In genomic region chr13:77374786-77375185, GRCh38 we compare ENCODE assay signal across 14 cellular contexts. TPM values are rescaled to one million over a fixed set of nuclear protein-coding genes. Genes with fewer than 3 reads are reported as not detected.
DNase-seq lines count a peak whose midpoint lies in the region; ATAC-seq and TF ChIP-seq lines count a peak whose summit lies in the region.
"Had no signal": no experiment of that assay in that cellular context is flagged by ENCODE, and none has a peak within 500 bp of the region (broad histone marks: within the 10 kb centered on the region; RNA-seq: fewer than 3 reads in every experiment).

No MANE protein-coding gene starts in this region.

- H3K27ac ChIP-seq in temporal lobe (ENCODE audit: low read depth, low read length) (peak overlapping the region; percentile 17), right cardiac atrium (ENCODE audit: low read length) (no peak overlapping the region)
- H3K27ac ChIP-seq: heart right ventricle, skin epidermis, WERI-Rb-1 had no signal

- no peaks in the 10 kb centered on the region for H3K4me1 ChIP-seq in right cardiac atrium (ENCODE audit: control insufficient read depth, insufficient read depth, low read length)

- H3K27me3 ChIP-seq in right cardiac atrium (ENCODE audit: control insufficient read depth, insufficient read depth), result no peaks in the 10 kb centered on the region
- H3K27me3 ChIP-seq: heart right ventricle had no signal

- DNase-seq in activated CD8-positive, alpha-beta T cell treated with anti-CD3 and anti-CD28 coated beads for 36 hours, result peak; percentile 24
- DNase-seq in activated CD8-positive, alpha-beta T cell treated with anti-CD3 and anti-CD28 coated beads, Interleukin-2, amount 10 ng/mL, durations not matched to agents 7 days and 5 days, result no peak
- DNase-seq in OCI-M1 (lab: John Stamatoyannopoulos, UW), result peak; percentile 14
- no peak for DNase-seq in NCI-H446 treated with DMSO at 0.1 percent for 48 hours (lab: John Stamatoyannopoulos, UW)
- DNase-seq in NOMO-1 treated with DMSO at 0.1 percent for 48 hours (lab: John Stamatoyannopoulos, UW; ENCODE audit: unreplicated experiment), result no peak
- no peak for DNase-seq in right cardiac atrium
- DNase-seq: activated T-cell treated with anti-CD3 and anti-CD28 coated beads, Interleukin-2, amount 50 U/mL, for 24 hours; heart right ventricle; NCI-H1436 treated with DMSO at 0.1 percent for 48 hours; WERI-Rb-1 had no signal

- H3K4me1 Mint-ChIP-seq in activated CD8-positive, alpha-beta T cell treated with anti-CD3 and anti-CD28 coated beads for 36 hours (ENCODE audit: low read depth), result peaks cover 8% of the 10 kb centered on the region
- no peaks in the 10 kb centered on the region for H3K4me1 Mint-ChIP-seq in activated CD8-positive, alpha-beta T cell treated with anti-CD3 and anti-CD28 coated beads, Interleukin-2, amount 10 ng/mL, durations not matched to agents 7 days and 5 days (ENCODE audit: low read depth)

- POLR2A ChIA-PET in activated CD8-positive, alpha-beta T cell treated with anti-CD3 and anti-CD28 coated beads for 36 hours (lab: Charles Lee), result no interaction called here
- POLR2A ChIA-PET in activated CD8-positive, alpha-beta T cell treated with anti-CD3 and anti-CD28 coated beads, Interleukin-2, amount 10 ng/mL, durations not matched to agents 7 days and 5 days (lab: Charles Lee), result no interaction called here

- H3K9me3 Mint-ChIP-seq in activated CD8-positive, alpha-beta T cell treated with anti-CD3 and anti-CD28 coated beads for 36 hours, result no peaks in the 10 kb centered on the region
- H3K9me3 Mint-ChIP-seq in activated CD8-positive, alpha-beta T cell treated with anti-CD3 and anti-CD28 coated beads, Interleukin-2, amount 10 ng/mL, durations not matched to agents 7 days and 5 days (ENCODE audit: insufficient read depth), result no peaks in the 10 kb centered on the region
- H3K9me3 Mint-ChIP-seq: activated T-cell treated with anti-CD3 and anti-CD28 coated beads, Interleukin-2, amount 50 U/mL, for 24 hours had no signal

- ATAC-seq in activated CD8-positive, alpha-beta T cell treated with anti-CD3 and anti-CD28 coated beads for 36 hours, result peak; percentile 55
- no peak for ATAC-seq in activated CD8-positive, alpha-beta T cell treated with anti-CD3 and anti-CD28 coated beads, Interleukin-2, amount 10 ng/mL, durations not matched to agents 7 days and 5 days
- ATAC-seq in HG02759 (IDR thresholded peaks at IDR 0.05; ENCODE audit: unreplicated experiment), result peak; percentile 86
- ATAC-seq in right cardiac atrium, result no peak
- ATAC-seq: heart right ventricle, HepG2 had no signal

- H3K27ac Mint-ChIP-seq in activated CD8-positive, alpha-beta T cell treated with anti-CD3 and anti-CD28 coated beads for 36 hours, result no peak overlapping the region
- H3K27ac Mint-ChIP-seq in activated CD8-positive, alpha-beta T cell treated with anti-CD3 and anti-CD28 coated beads, Interleukin-2, amount 10 ng/mL, durations not matched to agents 7 days and 5 days, result no peak overlapping the region
- H3K27ac Mint-ChIP-seq: activated T-cell treated with anti-CD3 and anti-CD28 coated beads, Interleukin-2, amount 50 U/mL, for 24 hours had no signal

- CTCF ChIA-PET in activated CD8-positive, alpha-beta T cell treated with anti-CD3 and anti-CD28 coated beads for 36 hours (lab: Charles Lee), result no interaction called here
- CTCF ChIA-PET in activated CD8-positive, alpha-beta T cell treated with anti-CD3 and anti-CD28 coated beads, Interleukin-2, amount 10 ng/mL, durations not matched to agents 7 days and 5 days (lab: Charles Lee), result interaction anchor here (0.7 kb wide), 1 partner anchor 35 kb away, joined by 3 read pairs; no protein-coding TSS in a partner anchor

- no peak for TF ChIP-seq CTCF in activated CD8-positive, alpha-beta T cell treated with anti-CD3 and anti-CD28 coated beads for 36 hours (IDR thresholded peaks at IDR 0.05)

- intact Hi-C loops in activated CD8-positive, alpha-beta T cell treated with anti-CD3 and anti-CD28 coated beads for 36 hours (cut with micrococcal nuclease), result no loop called here
- intact Hi-C loops in right cardiac atrium (cut with DNase I), result no loop called here

- H3K36me3 Mint-ChIP-seq in activated CD8-positive, alpha-beta T cell treated with anti-CD3 and anti-CD28 coated beads for 36 hours (ENCODE audit: low read depth), result no peaks in the 10 kb centered on the region
- no peaks in the 10 kb centered on the region for H3K36me3 Mint-ChIP-seq in activated CD8-positive, alpha-beta T cell treated with anti-CD3 and anti-CD28 coated beads, Interleukin-2, amount 10 ng/mL, durations not matched to agents 7 days and 5 days (ENCODE audit: low read depth)

- no peaks in the 10 kb centered on the region for H3K9me3 ChIP-seq in right cardiac atrium (ENCODE audit: control insufficient read depth, low read length)

- H3K4me3 ChIP-seq in right cardiac atrium (ENCODE audit: low read length), result no peak overlapping the region
- H3K4me3 ChIP-seq: heart right ventricle, skin epidermis had no signal

- no peak overlapping the region for H3K4me3 Mint-ChIP-seq in activated CD8-positive, alpha-beta T cell treated with anti-CD3 and anti-CD28 coated beads for 36 hours
- H3K4me3 Mint-ChIP-seq in activated CD8-positive, alpha-beta T cell treated with anti-CD3 and anti-CD28 coated beads, Interleukin-2, amount 10 ng/mL, durations not matched to agents 7 days and 5 days, result no peak overlapping the region
- H3K4me3 Mint-ChIP-seq: activated T-cell treated with anti-CD3 and anti-CD28 coated beads, Interleukin-2, amount 50 U/mL, for 24 hours had no signal

- no peaks in the 10 kb centered on the region for H3K27me3 Mint-ChIP-seq in activated CD8-positive, alpha-beta T cell treated with anti-CD3 and anti-CD28 coated beads for 36 hours
- H3K27me3 Mint-ChIP-seq in activated CD8-positive, alpha-beta T cell treated with anti-CD3 and anti-CD28 coated beads, Interleukin-2, amount 10 ng/mL, durations not matched to agents 7 days and 5 days (ENCODE audit: low read depth), result peaks cover 4% of the 10 kb centered on the region
- H3K27me3 Mint-ChIP-seq: activated T-cell treated with anti-CD3 and anti-CD28 coated beads, Interleukin-2, amount 50 U/mL, for 24 hours had no signal

- 65% methylated on average over 2 of the region's 2 CpGs for WGBS in right cardiac atrium

RNA-seq across cellular contexts. Expression of gene MYCBP2, which starts 47.9 kb away (rescaled TPM):
- 100 to 1,000 TPM in 1 of 2 experiments, 10 to 100 TPM in 1; 97.5 to 101 TPM for total RNA-seq in activated CD8-positive, alpha-beta T cell treated with anti-CD3 and anti-CD28 coated beads for 36 hours
- total RNA-seq in activated CD8-positive, alpha-beta T cell treated with anti-CD3 and anti-CD28 coated beads, Interleukin-2, amount 10 ng/mL, durations not matched to agents 7 days and 5 days, result 100 to 1,000 TPM; 107 to 109 TPM
- total RNA-seq in temporal lobe, result 304 TPM
- total RNA-seq in right cardiac atrium, result 10 to 100 TPM; 53.3 to 88.1 (median 75.5) TPM
- polyA plus RNA-seq in right cardiac atrium, result 28.0 TPM

Comparison
In these comparisons a context has a peak if more than half of its experiments do, and no peak if none do; other contexts are left out.
1. ATAC-seq: peak in activated CD8-positive, alpha-beta T cell treated with anti-CD3 and anti-CD28 coated beads for 36 hours (single experiment) and HG02759 (single experiment); none in activated CD8-positive, alpha-beta T cell treated with anti-CD3 and anti-CD28 coated beads, Interleukin-2, amount 10 ng/mL, durations not matched to agents 7 days and 5 days (single experiment) and right cardiac atrium (0 of 2).
2. DNase-seq: peak in activated CD8-positive, alpha-beta T cell treated with anti-CD3 and anti-CD28 coated beads for 36 hours (single experiment) and OCI-M1 (single experiment); none in activated CD8-positive, alpha-beta T cell treated with anti-CD3 and anti-CD28 coated beads, Interleukin-2, amount 10 ng/mL, durations not matched to agents 7 days and 5 days (single experiment), NCI-H446 treated with DMSO at 0.1 percent for 48 hours (single experiment), NOMO-1 treated with DMSO at 0.1 percent for 48 hours (single experiment) and right cardiac atrium (0 of 3).